Comparison of ENCODE assay signal across 1 cellular context in the genomic region with DNA sequence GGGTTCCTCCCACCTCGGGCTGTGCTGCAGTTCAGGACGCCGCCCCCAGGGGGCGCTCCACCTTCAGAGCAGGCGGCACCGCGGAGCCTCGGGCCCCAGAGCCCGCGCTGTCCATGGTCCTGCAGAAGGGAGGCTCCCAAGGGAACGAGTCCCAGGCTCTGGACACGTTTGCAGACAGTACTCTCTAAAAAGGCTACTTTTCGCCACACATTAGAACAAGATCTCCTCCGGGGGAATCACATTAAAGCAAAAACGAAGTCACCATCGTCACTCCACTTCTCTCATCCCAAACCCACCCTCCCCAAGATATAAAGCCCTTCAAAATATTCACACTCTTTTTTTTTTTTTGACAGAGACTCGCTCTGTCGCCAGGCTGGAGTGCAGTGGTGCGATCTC.
TF ChIP-seq lines count a peak whose summit lies in the region.

No MANE protein-coding gene starts in this region.

TF ChIP-seq in K562, 482 proteins besides CTCF, POLR2A, EP300 and RAD21 (continued from another document and continues in another):
- TF ChIP-seq, protein P1, sequence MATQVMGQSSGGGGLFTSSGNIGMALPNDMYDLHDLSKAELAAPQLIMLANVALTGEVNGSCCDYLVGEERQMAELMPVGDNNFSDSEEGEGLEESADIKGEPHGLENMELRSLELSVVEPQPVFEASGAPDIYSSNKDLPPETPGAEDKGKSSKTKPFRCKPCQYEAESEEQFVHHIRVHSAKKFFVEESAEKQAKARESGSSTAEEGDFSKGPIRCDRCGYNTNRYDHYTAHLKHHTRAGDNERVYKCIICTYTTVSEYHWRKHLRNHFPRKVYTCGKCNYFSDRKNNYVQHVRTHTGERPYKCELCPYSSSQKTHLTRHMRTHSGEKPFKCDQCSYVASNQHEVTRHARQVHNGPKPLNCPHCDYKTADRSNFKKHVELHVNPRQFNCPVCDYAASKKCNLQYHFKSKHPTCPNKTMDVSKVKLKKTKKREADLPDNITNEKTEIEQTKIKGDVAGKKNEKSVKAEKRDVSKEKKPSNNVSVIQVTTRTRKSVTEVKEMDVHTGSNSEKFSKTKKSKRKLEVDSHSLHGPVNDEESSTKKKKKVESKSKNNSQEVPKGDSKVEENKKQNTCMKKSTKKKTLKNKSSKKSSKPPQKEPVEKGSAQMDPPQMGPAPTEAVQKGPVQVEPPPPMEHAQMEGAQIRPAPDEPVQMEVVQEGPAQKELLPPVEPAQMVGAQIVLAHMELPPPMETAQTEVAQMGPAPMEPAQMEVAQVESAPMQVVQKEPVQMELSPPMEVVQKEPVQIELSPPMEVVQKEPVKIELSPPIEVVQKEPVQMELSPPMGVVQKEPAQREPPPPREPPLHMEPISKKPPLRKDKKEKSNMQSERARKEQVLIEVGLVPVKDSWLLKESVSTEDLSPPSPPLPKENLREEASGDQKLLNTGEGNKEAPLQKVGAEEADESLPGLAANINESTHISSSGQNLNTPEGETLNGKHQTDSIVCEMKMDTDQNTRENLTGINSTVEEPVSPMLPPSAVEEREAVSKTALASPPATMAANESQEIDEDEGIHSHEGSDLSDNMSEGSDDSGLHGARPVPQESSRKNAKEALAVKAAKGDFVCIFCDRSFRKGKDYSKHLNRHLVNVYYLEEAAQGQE (CRISPR knock-in tag; IDR thresholded peaks at IDR 0.05; ENCODE audit: low read depth) = peak; percentile 100
- TF ChIP-seq, protein P2, sequence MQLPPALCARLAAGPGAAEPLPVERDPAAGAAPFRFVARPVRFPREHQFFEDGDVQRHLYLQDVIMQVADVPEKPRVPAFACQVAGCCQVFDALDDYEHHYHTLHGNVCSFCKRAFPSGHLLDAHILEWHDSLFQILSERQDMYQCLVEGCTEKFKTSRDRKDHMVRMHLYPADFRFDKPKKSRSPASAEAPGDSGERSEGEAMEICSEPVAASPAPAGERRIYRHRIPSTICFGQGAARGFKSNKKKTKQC (CRISPR knock-in tag; IDR thresholded peaks at IDR 0.05) = peak; percentile 99
- TF ChIP-seq, protein P3, sequence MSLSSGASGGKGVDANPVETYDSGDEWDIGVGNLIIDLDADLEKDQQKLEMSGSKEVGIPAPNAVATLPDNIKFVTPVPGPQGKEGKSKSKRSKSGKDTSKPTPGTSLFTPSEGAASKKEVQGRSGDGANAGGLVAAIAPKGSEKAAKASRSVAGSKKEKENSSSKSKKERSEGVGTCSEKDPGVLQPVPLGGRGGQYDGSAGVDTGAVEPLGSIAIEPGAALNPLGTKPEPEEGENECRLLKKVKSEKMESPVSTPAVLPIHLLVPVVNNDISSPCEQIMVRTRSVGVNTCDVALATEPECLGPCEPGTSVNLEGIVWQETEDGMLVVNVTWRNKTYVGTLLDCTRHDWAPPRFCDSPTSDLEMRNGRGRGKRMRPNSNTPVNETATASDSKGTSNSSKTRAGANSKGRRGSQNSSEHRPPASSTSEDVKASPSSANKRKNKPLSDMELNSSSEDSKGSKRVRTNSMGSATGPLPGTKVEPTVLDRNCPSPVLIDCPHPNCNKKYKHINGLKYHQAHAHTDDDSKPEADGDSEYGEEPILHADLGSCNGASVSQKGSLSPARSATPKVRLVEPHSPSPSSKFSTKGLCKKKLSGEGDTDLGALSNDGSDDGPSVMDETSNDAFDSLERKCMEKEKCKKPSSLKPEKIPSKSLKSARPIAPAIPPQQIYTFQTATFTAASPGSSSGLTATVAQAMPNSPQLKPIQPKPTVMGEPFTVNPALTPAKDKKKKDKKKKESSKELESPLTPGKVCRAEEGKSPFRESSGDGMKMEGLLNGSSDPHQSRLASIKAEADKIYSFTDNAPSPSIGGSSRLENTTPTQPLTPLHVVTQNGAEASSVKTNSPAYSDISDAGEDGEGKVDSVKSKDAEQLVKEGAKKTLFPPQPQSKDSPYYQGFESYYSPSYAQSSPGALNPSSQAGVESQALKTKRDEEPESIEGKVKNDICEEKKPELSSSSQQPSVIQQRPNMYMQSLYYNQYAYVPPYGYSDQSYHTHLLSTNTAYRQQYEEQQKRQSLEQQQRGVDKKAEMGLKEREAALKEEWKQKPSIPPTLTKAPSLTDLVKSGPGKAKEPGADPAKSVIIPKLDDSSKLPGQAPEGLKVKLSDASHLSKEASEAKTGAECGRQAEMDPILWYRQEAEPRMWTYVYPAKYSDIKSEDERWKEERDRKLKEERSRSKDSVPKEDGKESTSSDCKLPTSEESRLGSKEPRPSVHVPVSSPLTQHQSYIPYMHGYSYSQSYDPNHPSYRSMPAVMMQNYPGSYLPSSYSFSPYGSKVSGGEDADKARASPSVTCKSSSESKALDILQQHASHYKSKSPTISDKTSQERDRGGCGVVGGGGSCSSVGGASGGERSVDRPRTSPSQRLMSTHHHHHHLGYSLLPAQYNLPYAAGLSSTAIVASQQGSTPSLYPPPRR (CRISPR knock-in tag; IDR thresholded peaks at IDR 0.05; ENCODE audit: borderline replicate concordance) = peak; percentile 66; the same call in 1 of the 2 replicates
- TF ChIP-seq ZNF583 (CRISPR knock-in tag; IDR thresholded peaks at IDR 0.05) (no peak), SMARCC2 (IDR thresholded peaks at IDR 0.05; ENCODE audit: low read depth) (no peak), SETDB1 (IDR thresholded peaks at IDR 0.05; ENCODE audit: low read length) (no peak), ZNF12 (CRISPR knock-in tag; IDR thresholded peaks at IDR 0.05) (peak; percentile 71; the same call in 1 of the 2 replicates), TSC22D4 (tag; IDR thresholded peaks at IDR 0.05) (no peak), ZNF263 (CRISPR knock-in tag; IDR thresholded peaks at IDR 0.05; ENCODE audit: borderline replicate concordance) (peak; percentile 90), WHSC1 (IDR thresholded peaks at IDR 0.05; ENCODE audit: low read length) (no peak), SREBF2 (CRISPR knock-in tag; IDR thresholded peaks at IDR 0.05) (peak; percentile 68; the same call in 1 of the 2 replicates), ZNF239 (CRISPR knock-in tag; IDR thresholded peaks at IDR 0.05) (no peak), ZEB2 (IDR thresholded peaks at IDR 0.05) (no peak), MYNN (IDR thresholded peaks at IDR 0.05) (0 out of 2 replicates have a peak, but pooled peaks have one; percentile 53), MYNN (CRISPR knock-in tag; IDR thresholded peaks at IDR 0.05) (no peak), GABPA (tag; conservative IDR thresholded peaks at IDR 0.05; ENCODE audit: low read depth) (no peak), FOXJ3 (CRISPR knock-in tag; IDR thresholded peaks at IDR 0.05) (no peak), ZNF197 (CRISPR knock-in tag; IDR thresholded peaks at IDR 0.05; ENCODE audit: low read depth) (peak; percentile 58; the same call in 1 of the 2 replicates), ZNF347 (CRISPR knock-in tag; IDR thresholded peaks at IDR 0.05; ENCODE audit: low read depth) (no peak), PTRF (tag; IDR thresholded peaks at IDR 0.05) (no peak), RAD51 (IDR thresholded peaks at IDR 0.05; ENCODE audit: borderline replicate concordance, low read depth) (no peak), KDM5B (IDR thresholded peaks at IDR 0.05; ENCODE audit: insufficient replicate concordance, low read depth, low read length) (no peak), NCOA1 (IDR thresholded peaks at IDR 0.05; ENCODE audit: low read depth) (peak; percentile 69), SMAD2 (IDR thresholded peaks at IDR 0.05; ENCODE audit: low read depth, low read length) (no peak), XRCC3 (IDR thresholded peaks at IDR 0.05) (no peak), ZNF217 (CRISPR knock-in tag; IDR thresholded peaks at IDR 0.05) (peak; percentile 93), SIRT6 (IDR thresholded peaks at IDR 0.05; ENCODE audit: low read depth, low read length) (no peak), MEF2D (tag; conservative IDR thresholded peaks at IDR 0.05; ENCODE audit: low read depth) (no peak), MTF1 (CRISPR knock-in tag; IDR thresholded peaks at IDR 0.05; ENCODE audit: borderline replicate concordance) (no peak), KLF10 (CRISPR knock-in tag; IDR thresholded peaks at IDR 0.05) (no peak), HIVEP1 (CRISPR knock-in tag; IDR thresholded peaks at IDR 0.05) (no peak), ZNF551 (CRISPR knock-in tag; IDR thresholded peaks at IDR 0.05) (no peak)
- TF ChIP-seq, protein P4, sequence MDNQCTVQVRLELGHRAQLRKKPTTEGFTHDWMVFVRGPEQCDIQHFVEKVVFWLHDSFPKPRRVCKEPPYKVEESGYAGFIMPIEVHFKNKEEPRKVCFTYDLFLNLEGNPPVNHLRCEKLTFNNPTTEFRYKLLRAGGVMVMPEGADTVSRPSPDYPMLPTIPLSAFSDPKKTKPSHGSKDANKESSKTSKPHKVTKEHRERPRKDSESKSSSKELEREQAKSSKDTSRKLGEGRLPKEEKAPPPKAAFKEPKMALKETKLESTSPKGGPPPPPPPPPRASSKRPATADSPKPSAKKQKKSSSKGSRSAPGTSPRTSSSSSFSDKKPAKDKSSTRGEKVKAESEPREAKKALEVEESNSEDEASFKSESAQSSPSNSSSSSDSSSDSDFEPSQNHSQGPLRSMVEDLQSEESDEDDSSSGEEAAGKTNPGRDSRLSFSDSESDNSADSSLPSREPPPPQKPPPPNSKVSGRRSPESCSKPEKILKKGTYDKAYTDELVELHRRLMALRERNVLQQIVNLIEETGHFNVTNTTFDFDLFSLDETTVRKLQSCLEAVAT (IDR thresholded peaks at IDR 0.05) = no peak
- TF ChIP-seq, protein P5, sequence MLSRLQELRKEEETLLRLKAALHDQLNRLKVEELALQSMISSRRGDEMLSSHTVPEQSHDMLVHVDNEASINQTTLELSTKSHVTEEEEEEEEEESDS (CRISPR knock-in tag; IDR thresholded peaks at IDR 0.05) = no peak
- TF ChIP-seq, protein P6, sequence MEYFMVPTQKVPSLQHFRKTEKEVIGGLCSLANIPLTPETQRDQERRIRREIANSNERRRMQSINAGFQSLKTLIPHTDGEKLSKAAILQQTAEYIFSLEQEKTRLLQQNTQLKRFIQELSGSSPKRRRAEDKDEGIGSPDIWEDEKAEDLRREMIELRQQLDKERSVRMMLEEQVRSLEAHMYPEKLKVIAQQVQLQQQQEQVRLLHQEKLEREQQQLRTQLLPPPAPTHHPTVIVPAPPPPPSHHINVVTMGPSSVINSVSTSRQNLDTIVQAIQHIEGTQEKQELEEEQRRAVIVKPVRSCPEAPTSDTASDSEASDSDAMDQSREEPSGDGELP (CRISPR knock-in tag; IDR thresholded peaks at IDR 0.05; ENCODE audit: borderline replicate concordance) = peak; percentile 93
- TF ChIP-seq, protein P7, sequence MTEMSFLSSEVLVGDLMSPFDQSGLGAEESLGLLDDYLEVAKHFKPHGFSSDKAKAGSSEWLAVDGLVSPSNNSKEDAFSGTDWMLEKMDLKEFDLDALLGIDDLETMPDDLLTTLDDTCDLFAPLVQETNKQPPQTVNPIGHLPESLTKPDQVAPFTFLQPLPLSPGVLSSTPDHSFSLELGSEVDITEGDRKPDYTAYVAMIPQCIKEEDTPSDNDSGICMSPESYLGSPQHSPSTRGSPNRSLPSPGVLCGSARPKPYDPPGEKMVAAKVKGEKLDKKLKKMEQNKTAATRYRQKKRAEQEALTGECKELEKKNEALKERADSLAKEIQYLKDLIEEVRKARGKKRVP (CRISPR knock-in tag; IDR thresholded peaks at IDR 0.05) = no peak
- TF ChIP-seq, protein P8, sequence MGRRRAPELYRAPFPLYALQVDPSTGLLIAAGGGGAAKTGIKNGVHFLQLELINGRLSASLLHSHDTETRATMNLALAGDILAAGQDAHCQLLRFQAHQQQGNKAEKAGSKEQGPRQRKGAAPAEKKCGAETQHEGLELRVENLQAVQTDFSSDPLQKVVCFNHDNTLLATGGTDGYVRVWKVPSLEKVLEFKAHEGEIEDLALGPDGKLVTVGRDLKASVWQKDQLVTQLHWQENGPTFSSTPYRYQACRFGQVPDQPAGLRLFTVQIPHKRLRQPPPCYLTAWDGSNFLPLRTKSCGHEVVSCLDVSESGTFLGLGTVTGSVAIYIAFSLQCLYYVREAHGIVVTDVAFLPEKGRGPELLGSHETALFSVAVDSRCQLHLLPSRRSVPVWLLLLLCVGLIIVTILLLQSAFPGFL (CRISPR knock-in tag; IDR thresholded peaks at IDR 0.05) = no peak
- TF ChIP-seq, protein P9, sequence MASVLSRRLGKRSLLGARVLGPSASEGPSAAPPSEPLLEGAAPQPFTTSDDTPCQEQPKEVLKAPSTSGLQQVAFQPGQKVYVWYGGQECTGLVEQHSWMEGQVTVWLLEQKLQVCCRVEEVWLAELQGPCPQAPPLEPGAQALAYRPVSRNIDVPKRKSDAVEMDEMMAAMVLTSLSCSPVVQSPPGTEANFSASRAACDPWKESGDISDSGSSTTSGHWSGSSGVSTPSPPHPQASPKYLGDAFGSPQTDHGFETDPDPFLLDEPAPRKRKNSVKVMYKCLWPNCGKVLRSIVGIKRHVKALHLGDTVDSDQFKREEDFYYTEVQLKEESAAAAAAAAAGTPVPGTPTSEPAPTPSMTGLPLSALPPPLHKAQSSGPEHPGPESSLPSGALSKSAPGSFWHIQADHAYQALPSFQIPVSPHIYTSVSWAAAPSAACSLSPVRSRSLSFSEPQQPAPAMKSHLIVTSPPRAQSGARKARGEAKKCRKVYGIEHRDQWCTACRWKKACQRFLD (CRISPR knock-in tag; IDR thresholded peaks at IDR 0.05) = peak; percentile 39; the same call in 1 of the 2 replicates
- TF ChIP-seq, protein P10, sequence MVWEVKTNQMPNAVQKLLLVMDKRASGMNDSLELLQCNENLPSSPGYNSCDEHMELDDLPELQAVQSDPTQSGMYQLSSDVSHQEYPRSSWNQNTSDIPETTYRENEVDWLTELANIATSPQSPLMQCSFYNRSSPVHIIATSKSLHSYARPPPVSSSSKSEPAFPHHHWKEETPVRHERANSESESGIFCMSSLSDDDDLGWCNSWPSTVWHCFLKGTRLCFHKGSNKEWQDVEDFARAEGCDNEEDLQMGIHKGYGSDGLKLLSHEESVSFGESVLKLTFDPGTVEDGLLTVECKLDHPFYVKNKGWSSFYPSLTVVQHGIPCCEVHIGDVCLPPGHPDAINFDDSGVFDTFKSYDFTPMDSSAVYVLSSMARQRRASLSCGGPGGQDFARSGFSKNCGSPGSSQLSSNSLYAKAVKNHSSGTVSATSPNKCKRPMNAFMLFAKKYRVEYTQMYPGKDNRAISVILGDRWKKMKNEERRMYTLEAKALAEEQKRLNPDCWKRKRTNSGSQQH (CRISPR knock-in tag; IDR thresholded peaks at IDR 0.05) = no peak
